In the genomic region with DNA sequence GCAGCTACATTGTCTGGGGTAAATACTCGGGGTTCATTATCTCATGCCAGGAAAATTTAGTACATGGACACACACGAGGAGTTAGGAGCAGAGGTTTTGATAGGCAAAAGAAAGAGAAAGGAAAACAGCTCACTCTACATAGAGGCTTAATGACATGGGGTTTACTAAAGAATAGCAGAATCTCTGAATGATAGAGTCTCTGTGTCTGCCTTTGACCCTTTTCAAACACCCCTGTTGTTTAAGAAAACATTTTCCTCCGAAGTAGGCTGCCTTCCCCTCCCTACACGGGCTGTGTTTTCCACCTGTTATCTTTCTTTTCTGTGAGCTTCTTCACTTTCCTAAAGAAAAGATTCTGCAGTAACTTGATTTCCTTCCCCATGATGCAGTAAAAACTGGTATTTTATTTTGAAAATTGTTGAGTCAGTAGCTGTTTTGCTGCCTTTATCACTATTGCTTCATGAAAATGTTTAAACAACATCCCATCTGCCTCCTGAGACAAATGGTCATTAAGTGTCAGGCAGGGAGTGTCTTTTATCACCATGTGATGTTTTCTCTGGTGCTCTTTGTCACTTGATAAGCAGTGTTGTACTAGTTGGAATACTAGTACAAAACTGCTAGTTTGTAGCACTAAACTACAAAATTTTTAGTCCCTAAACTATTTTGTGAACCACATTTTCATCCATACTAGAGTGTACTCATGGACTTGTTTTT, we compare ENCODE assay signal across 18 cellular contexts.
"Had no signal": no experiment of that assay in that cellular context is flagged by ENCODE, and none has a peak within 500 bp of the region (broad histone marks: within the 10 kb centered on the region; RNA-seq: fewer than 3 reads in every experiment).

No MANE protein-coding gene starts in this region.

- H3K27me3 Mint-ChIP-seq: activated CD4-positive, alpha-beta T cell treated with anti-CD3 and anti-CD28 coated beads for 36 hours; activated CD8-positive, alpha-beta T cell treated with anti-CD3 and anti-CD28 coated beads for 36 hours; activated T-cell treated with anti-CD3 and anti-CD28 coated beads, Interleukin-2, amount 50 U/mL, for 24 hours; brain had no signal

- DNase-seq: activated CD4-positive, alpha-beta T cell treated with anti-CD3 and anti-CD28 coated beads for 36 hours; activated CD8-positive, alpha-beta T cell treated with anti-CD3 and anti-CD28 coated beads for 36 hours; activated naive CD4-positive, alpha-beta T cell treated with Interleukin-2 at 50 U/mL for 16 hours; activated naive CD8-positive, alpha-beta T cell treated with anti-CD3 and anti-CD28 coated beads, Interleukin-2, amount 10 ng/mL, durations not matched to agents 7 days and 5 days; activated T-cell treated with anti-CD3 and anti-CD28 coated beads, Interleukin-2, amount 50 U/mL, for 24 hours; anterior cingulate cortex; caudate nucleus; islet precursor cell; left colon; stimulated activated CD4-positive, alpha-beta T cell treated with anti-CD3 and anti-CD28 coated beads, Interleukin-12 subunit alpha, Interleukin-12 subunit beta, amount 100 ng/mL, for 4 hours; stimulated activated CD4-positive, alpha-beta T cell treated with anti-CD3 and anti-CD28 coated beads, Interleukin-1b, Interleukin-23, amount 100 ng/mL, for 48 hours; stimulated activated naive CD4-positive, alpha-beta T cell treated with Interleukin-2 at 50 U/mL for 16 hours; tibial artery had no signal

- H3K4me3 ChIP-seq: lung, prostate gland, right atrium auricular region, tibial artery had no signal

- H3K4me1 ChIP-seq: prostate gland, right atrium auricular region, tibial artery had no signal

- H3K9me3 ChIP-seq: prostate gland had no signal

- H3K27ac ChIP-seq: prostate gland, right atrium auricular region, tibial artery had no signal

- H3K9me3 Mint-ChIP-seq: activated T-helper 2 cell treated with anti-CD3 and anti-CD28 coated beads, Interferon-gamma antibody, Interleukin-2, Interleukin-4, amounts not matched to agents 10 μg/mL and 5 μg/mL and 100 μg/mL, durations not matched to agents 14 hours and 24 hours and 36 hours had no signal

- H3K27ac Mint-ChIP-seq: activated CD4-positive, alpha-beta T cell treated with anti-CD3 and anti-CD28 coated beads for 36 hours; activated CD8-positive, alpha-beta T cell treated with anti-CD3 and anti-CD28 coated beads for 36 hours; activated naive CD8-positive, alpha-beta T cell treated with anti-CD3 and anti-CD28 coated beads, Interleukin-2, amount 10 ng/mL, durations not matched to agents 7 days and 5 days; activated T-cell treated with anti-CD3 and anti-CD28 coated beads, Interleukin-2, amount 50 U/mL, for 24 hours; activated T-helper 2 cell treated with anti-CD3 and anti-CD28 coated beads, Interferon-gamma antibody, Interleukin-2, Interleukin-4, amounts not matched to agents 10 μg/mL and 5 μg/mL and 100 μg/mL, durations not matched to agents 14 hours and 24 hours and 36 hours; brain had no signal

- H3K4me3 Mint-ChIP-seq: activated CD4-positive, alpha-beta T cell treated with anti-CD3 and anti-CD28 coated beads for 36 hours; activated CD8-positive, alpha-beta T cell treated with anti-CD3 and anti-CD28 coated beads for 36 hours; activated naive CD8-positive, alpha-beta T cell treated with anti-CD3 and anti-CD28 coated beads, Interleukin-2, amount 10 ng/mL, durations not matched to agents 7 days and 5 days; activated T-cell treated with anti-CD3 and anti-CD28 coated beads, Interleukin-2, amount 50 U/mL, for 24 hours; brain had no signal

- H3K27me3 ChIP-seq: right atrium auricular region, tibial artery had no signal

- H3K4me1 Mint-ChIP-seq: activated CD4-positive, alpha-beta T cell treated with anti-CD3 and anti-CD28 coated beads for 36 hours; activated naive CD8-positive, alpha-beta T cell treated with anti-CD3 and anti-CD28 coated beads, Interleukin-2, amount 10 ng/mL, durations not matched to agents 7 days and 5 days had no signal

- H3K36me3 Mint-ChIP-seq: activated naive CD8-positive, alpha-beta T cell treated with anti-CD3 and anti-CD28 coated beads, Interleukin-2, amount 10 ng/mL, durations not matched to agents 7 days and 5 days had no signal

- ATAC-seq: activated CD4-positive, alpha-beta T cell treated with anti-CD3 and anti-CD28 coated beads for 36 hours; activated CD8-positive, alpha-beta T cell treated with anti-CD3 and anti-CD28 coated beads for 36 hours; left colon had no signal
